ENCODE assay signal across 8 cellular contexts in genomic region chr12:7129647-7130536, GRCh38. TPM values are rescaled to one million over a fixed set of nuclear protein-coding genes. Genes with fewer than 3 reads are reported as not detected.
A peak's percentile ranks its signal among the peaks of the same experiment; 100 is the strongest.
DNase-seq lines count a peak whose midpoint lies in the region; ATAC-seq, FAIRE-seq and TF ChIP-seq lines count a peak whose summit lies in the region.

Gene CLSTN3 (plus strand): TSS chr12:7130371. CDS start chr12:7130649, 278 bp downstream.

- H3K4me1 ChIP-seq in keratinocyte (ENCODE audit: control insufficient read depth, extremely low read depth, insufficient read depth, low read length), result peaks cover 18% of the 10 kb centered on the region

- peak; percentile 67 for ATAC-seq in HG02938 (IDR thresholded peaks at IDR 0.05; ENCODE audit: unreplicated experiment)
- peak; percentile 89 for ATAC-seq in central memory CD8-positive, alpha-beta T cell (replicated peaks; ENCODE audit: extremely low read depth, poor library complexity, severe bottlenecking)

- peaks cover 2% of the 10 kb centered on the region for H4K20me1 ChIP-seq in keratinocyte (ENCODE audit: control insufficient read depth, extremely low read depth, insufficient read depth, low read length)

- H3K27me3 ChIP-seq in keratinocyte (ENCODE audit: control insufficient read depth, extremely low read depth, insufficient read depth, low read length), result no peaks in the 10 kb centered on the region

- FAIRE-seq in keratinocyte (lab: Jason Lieb, UNC), result no peak

- dilution Hi-C loops in keratinocyte (cut with MboI; ENCODE audit: extremely low pct_ligation_motif_present, low sequenced_read_pairs), result no loop called here

- H3K9me3 Mint-ChIP-seq in central memory CD8-positive, alpha-beta T cell, result no peaks in the 10 kb centered on the region

- H3K36me3 ChIP-seq in keratinocyte (ENCODE audit: control insufficient read depth in 2 of 2, extremely low read depth in 1 of 2, insufficient read depth in 2 of 2, low read length in 2 of 2), result peaks cover 3 to 14% of the 10 kb centered on the region in 2 experiments

- DNase-seq in GM13977 (ENCODE audit: low spot score) (peak; percentile 99), NCI-H2171 (lab: John Stamatoyannopoulos, UW) (peak; percentile 100), keratinocyte (ENCODE audit: low read depth, low spot score) (no peak), OCI-M2 (lab: John Stamatoyannopoulos, UW; ENCODE audit: unreplicated experiment) (no peak)
- DNase-seq in activated CD4-positive, alpha-beta T cell treated with anti-CD3 and anti-CD28 coated beads for 1 hour, result peak; percentile 80
- DNase-seq in central memory CD8-positive, alpha-beta T cell (ENCODE audit: low spot score in 2 of 2), result peak; percentile 72 to 79
- DNase-seq in stimulated activated CD4-positive, alpha-beta T cell treated with anti-CD3 and anti-CD28 coated beads, Interleukin-12 subunit alpha, Interleukin-12 subunit beta, amount 100 ng/mL, for 48 hours (ENCODE audit: low read depth in 2 of 3, low spot score in 1 of 3), result peak; percentile 68 to 73 (median 72)

- TF ChIP-seq CTCF in GM13977 (IDR thresholded peaks at IDR 0.05; ENCODE audit: extremely low read depth, insufficient read depth, missing control alignments) (no peak), keratinocyte (optimal IDR thresholded peaks at IDR 0.05 in 1 of 3, IDR thresholded peaks at IDR 0.05 in 1 of 3, conservative IDR thresholded peaks at IDR 0.05 in 1 of 3; ENCODE audit: extremely low read depth in 1 of 3, insufficient read depth in 2 of 3, low read length in 3 of 3) (no peak)

- no peaks in the 10 kb centered on the region for H3K27me3 Mint-ChIP-seq in central memory CD8-positive, alpha-beta T cell

- peak within 1 kb of the TSS; percentile 95 for H3K4me2 ChIP-seq in keratinocyte (ENCODE audit: control insufficient read depth, extremely low read depth, insufficient read depth, low read depth, low read length)

- no peaks in the 10 kb centered on the region for H3K9me1 ChIP-seq in keratinocyte (ENCODE audit: control insufficient read depth, extremely low read depth, insufficient read depth, low read length)

- peak within 1 kb of the TSS; percentile 99 for H3K4me3 Mint-ChIP-seq in central memory CD8-positive, alpha-beta T cell

- in situ Hi-C loops in GM13977 (cut with MboI; ENCODE audit: low pct_unique_long_range_greater_than_20kb, low sequenced_read_pairs, unreplicated experiment), result no loop called here

- H3K4me3 ChIP-seq in keratinocyte (ENCODE audit: control insufficient read depth in 2 of 3, extremely low read depth in 1 of 3, insufficient read depth in 2 of 3, low read depth in 1 of 3, low read length in 3 of 3), result peak within 1 kb of the TSS; percentile 65 to 74 (median 74)

- H3K27ac Mint-ChIP-seq in central memory CD8-positive, alpha-beta T cell (ENCODE audit: low read depth), result peak within 1 kb of the TSS; percentile 96

- H3K27ac ChIP-seq in keratinocyte (ENCODE audit: control insufficient read depth, insufficient read depth, low read length), result peak within 1 kb of the TSS; percentile 8

- H3K9ac ChIP-seq in keratinocyte (ENCODE audit: control insufficient read depth, extremely low read depth, insufficient read depth, low read length), result peak within 1 kb of the TSS; percentile 61

- H3K79me2 ChIP-seq in keratinocyte (ENCODE audit: control insufficient read depth, insufficient read depth, low read length), result no peaks in the 10 kb centered on the region

- peaks cover 10% of the 10 kb centered on the region for H3K36me3 Mint-ChIP-seq in central memory CD8-positive, alpha-beta T cell (ENCODE audit: insufficient read depth)

- no peaks in the 10 kb centered on the region for H3K9me3 ChIP-seq in keratinocyte (ENCODE audit: control insufficient read depth, low read depth, low read length)

- peak within 1 kb of the TSS; percentile 73 for H2AFZ ChIP-seq in keratinocyte (ENCODE audit: control insufficient read depth, low read length)

- H3K4me1 Mint-ChIP-seq in central memory CD8-positive, alpha-beta T cell, result peaks cover 39% of the 10 kb centered on the region

RNA-seq across cellular contexts. Expression of gene CLSTN3, which starts in this region (rescaled TPM):
- 12.8 to 21.6 TPM (median 15.2 TPM) in 3 replicates for polyA plus RNA-seq in keratinocyte
- polyA plus RNA-seq in keratinocyte (2011; ENCODE audit: low read depth), result 16.6 TPM
- polyA plus RNA-seq in keratinocyte (2011; cell fraction: cytosol; rRNA removed), result 2.5 and 3.4 TPM in 2 replicates
- 81.1 and 81.9 TPM in 2 replicates for polyA plus RNA-seq in keratinocyte (2011; cell fraction: nucleus; rRNA removed)
- polyA plus RNA-seq in keratinocyte (2012; ENCODE audit: low replicate concordance), result 9.6 and 9.8 TPM in 2 replicates
- 21.6 to 63.8 TPM (median 42.5 TPM) in 3 replicates for polyA minus RNA-seq in keratinocyte
- 25.5 TPM for polyA minus RNA-seq in keratinocyte (2011; cell fraction: cytosol; rRNA and poly(A)+ RNA removed)
- polyA minus RNA-seq in keratinocyte (2011; cell fraction: nucleus; rRNA and poly(A)+ RNA removed), result 35.0 and 60.0 TPM in 2 replicates

Comparison
In these comparisons a context has a peak if more than half of its experiments do, and no peak if none do; other contexts are left out.
1. DNase-seq: peak in GM13977 (single experiment), NCI-H2171 (single experiment), activated CD4-positive, alpha-beta T cell treated with anti-CD3 and anti-CD28 coated beads for 1 hour (single experiment), central memory CD8-positive, alpha-beta T cell (2 of 2) and stimulated activated CD4-positive, alpha-beta T cell treated with anti-CD3 and anti-CD28 coated beads, Interleukin-12 subunit alpha, Interleukin-12 subunit beta, amount 100 ng/mL, for 48 hours (3 of 3); none in keratinocyte (single experiment) and OCI-M2 (single experiment).